ENCODE assay signal across 17 cellular contexts in the genomic region with DNA sequence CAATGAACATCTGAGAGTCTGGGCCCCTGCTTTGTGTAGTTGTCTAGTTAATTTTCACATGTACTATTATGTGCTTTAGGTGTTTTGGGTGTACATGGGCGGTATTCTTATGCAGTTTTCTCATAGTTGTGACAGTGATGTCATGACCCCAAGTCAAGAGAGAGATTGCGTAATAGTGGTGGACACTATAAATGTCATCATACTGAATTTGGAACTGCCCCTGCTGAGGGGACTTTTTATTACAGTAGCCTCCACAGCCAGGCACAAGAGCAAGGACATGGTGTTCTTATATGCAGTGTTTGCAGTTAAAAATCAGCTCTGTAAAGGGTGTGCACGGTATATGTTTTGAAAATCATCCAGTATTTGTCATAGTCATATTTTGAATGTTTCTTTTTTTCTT. TPM values are rescaled to one million over a fixed set of nuclear protein-coding genes. Genes with fewer than 3 reads are reported as not detected.
DNase-seq lines count a peak whose midpoint lies in the region; ATAC-seq and TF ChIP-seq lines count a peak whose summit lies in the region.
"Had no signal": no experiment of that assay in that cellular context is flagged by ENCODE, and none has a peak within 500 bp of the region (broad histone marks: within the 10 kb centered on the region; RNA-seq: fewer than 3 reads in every experiment).

No MANE protein-coding gene starts in this region.

- DNase-seq in CD14-positive monocyte (ENCODE audit: low spot score) (no peak), RWPE2 (ENCODE audit: low spot score) (no peak), osteocyte (ENCODE audit: extremely low spot score, unreplicated experiment) (no peak)
- no peak for DNase-seq in activated naive CD4-positive, alpha-beta T cell treated with anti-CD3 and anti-CD28 coated beads, Interleukin-2, amount 10 ng/mL, durations not matched to agents 7 days and 5 days
- DNase-seq: activated CD4-positive, alpha-beta T cell treated with anti-CD3 and anti-CD28 coated beads, Interleukin-2, amount 50 U/mL, for 1 hour; DMS79; H7; NCI-H1092; NCI-H446; ovary; T-helper 1 cell had no signal

- no peaks in the 10 kb centered on the region for H3K9me3 ChIP-seq in RWPE2 (ENCODE audit: severe bottlenecking)
- no peaks in the 10 kb centered on the region for H3K9me3 ChIP-seq in gastroesophageal sphincter
- H3K9me3 ChIP-seq: ovary had no signal

- no peak overlapping the region for H3K4me3 ChIP-seq in RWPE2 (ENCODE audit: severe bottlenecking)
- H3K4me3 ChIP-seq in gastroesophageal sphincter: no peak overlapping the region
- H3K4me3 ChIP-seq: ovary had no signal

- no peak for ATAC-seq in RWPE2 (ENCODE audit: low read depth)
- ATAC-seq in gastroesophageal sphincter: no peak
- ATAC-seq in HG03159 (IDR thresholded peaks at IDR 0.05; ENCODE audit: unreplicated experiment): no peak
- no peak for ATAC-seq in GM18907 (IDR thresholded peaks at IDR 0.05; ENCODE audit: unreplicated experiment)
- ATAC-seq in GM19395 (IDR thresholded peaks at IDR 0.05; ENCODE audit: unreplicated experiment): no peak

- H3K9me3 Mint-ChIP-seq in CD14-positive monocyte (peaks cover 0 to 2% (median 0%) of the 10 kb centered on the region in 7 donors), osteocyte (ENCODE audit: unreplicated experiment) (no peaks in the 10 kb centered on the region)
- no peaks in the 10 kb centered on the region for H3K9me3 Mint-ChIP-seq in activated naive CD4-positive, alpha-beta T cell treated with anti-CD3 and anti-CD28 coated beads, Interleukin-2, amount 10 ng/mL, durations not matched to agents 7 days and 5 days
- H3K9me3 Mint-ChIP-seq: activated T-helper 1 cell treated with anti-CD3 and anti-CD28 coated beads, Interleukin-12 subunit alpha, Interleukin-12 subunit beta, Interleukin-2, Interleukin-4 antibody, amounts not matched to agents 30 ng/mL and 10 ng/mL and 1 ng/mL, durations not matched to agents 14 hours and 24 hours and 36 hours; memory B cell had no signal

- H3K27me3 ChIP-seq in RWPE2 (ENCODE audit: insufficient read depth, poor library complexity, severe bottlenecking) (no peaks in the 10 kb centered on the region), gastroesophageal sphincter (no peaks in the 10 kb centered on the region)
- H3K27me3 ChIP-seq: ovary had no signal

- H3K4me3 Mint-ChIP-seq in CD14-positive monocyte (no peak overlapping the region), osteocyte (ENCODE audit: unreplicated experiment) (no peak overlapping the region)
- H3K4me3 Mint-ChIP-seq in activated naive CD4-positive, alpha-beta T cell treated with anti-CD3 and anti-CD28 coated beads, Interleukin-2, amount 10 ng/mL, durations not matched to agents 7 days and 5 days: no peak overlapping the region
- H3K4me3 Mint-ChIP-seq: activated T-helper 1 cell treated with anti-CD3 and anti-CD28 coated beads, Interleukin-12 subunit alpha, Interleukin-12 subunit beta, Interleukin-2, Interleukin-4 antibody, amounts not matched to agents 30 ng/mL and 10 ng/mL and 1 ng/mL, durations not matched to agents 14 hours and 24 hours and 36 hours; memory B cell had no signal

- 70 to 79% methylated on average over 3 of the region's 3 CpGs for WGBS in gastroesophageal sphincter (ENCODE audit: low coverage in 1 of 2), 2 donors

- TF ChIP-seq EP300 in gastroesophageal sphincter (IDR thresholded peaks at IDR 0.05): no peak

- TF ChIP-seq POLR2A in gastroesophageal sphincter (IDR thresholded peaks at IDR 0.05): no peak

- intact Hi-C loops in CD14-positive monocyte (cut with micrococcal nuclease): no loop called here

- H3K27ac Mint-ChIP-seq in CD14-positive monocyte: peak overlapping the region; percentile 85 to 93 (median 91)
- peak overlapping the region; percentile 96 for H3K27ac Mint-ChIP-seq in osteocyte (ENCODE audit: unreplicated experiment)
- H3K27ac Mint-ChIP-seq in activated naive CD4-positive, alpha-beta T cell treated with anti-CD3 and anti-CD28 coated beads, Interleukin-2, amount 10 ng/mL, durations not matched to agents 7 days and 5 days: no peak overlapping the region
- H3K27ac Mint-ChIP-seq: activated T-helper 1 cell treated with anti-CD3 and anti-CD28 coated beads, Interleukin-12 subunit alpha, Interleukin-12 subunit beta, Interleukin-2, Interleukin-4 antibody, amounts not matched to agents 30 ng/mL and 10 ng/mL and 1 ng/mL, durations not matched to agents 14 hours and 24 hours and 36 hours; memory B cell had no signal

- H3K36me3 ChIP-seq in RWPE2 (ENCODE audit: low read depth) (peaks cover 61% of the 10 kb centered on the region), gastroesophageal sphincter (peaks cover 0 to 40% of the 10 kb centered on the region in 2 donors)
- H3K36me3 ChIP-seq: ovary had no signal

- peaks cover 62% of the 10 kb centered on the region for H3K4me1 ChIP-seq in RWPE2 (ENCODE audit: insufficient read depth, poor library complexity, severe bottlenecking)
- peaks cover 13 to 99% (median 36%) of the 10 kb centered on the region in 3 donors for H3K4me1 ChIP-seq in gastroesophageal sphincter

- CTCF ChIA-PET in activated naive CD4-positive, alpha-beta T cell treated with anti-CD3 and anti-CD28 coated beads, Interleukin-2, amount 10 ng/mL, durations not matched to agents 7 days and 5 days (lab: Charles Lee): interaction anchor here (3.1 kb wide), 1 partner anchor 12 kb away, joined by 17 read pairs; no protein-coding TSS in a partner anchor

- H3K27ac ChIP-seq in RWPE2 (ENCODE audit: poor library complexity, severe bottlenecking): peak overlapping the region; percentile 96
- peak overlapping the region; percentile 8 to 90 (median 84) for H3K27ac ChIP-seq in gastroesophageal sphincter
- H3K27ac ChIP-seq: ovary had no signal

- no peaks in the 10 kb centered on the region for H3K27me3 Mint-ChIP-seq in CD14-positive monocyte (ENCODE audit: low read depth in 3 of 3)
- H3K27me3 Mint-ChIP-seq in osteocyte (ENCODE audit: unreplicated experiment): no peaks in the 10 kb centered on the region
- H3K27me3 Mint-ChIP-seq in activated naive CD4-positive, alpha-beta T cell treated with anti-CD3 and anti-CD28 coated beads, Interleukin-2, amount 10 ng/mL, durations not matched to agents 7 days and 5 days: no peaks in the 10 kb centered on the region
- H3K27me3 Mint-ChIP-seq: memory B cell had no signal

- TF ChIP-seq CTCF in CD14-positive monocyte (IDR thresholded peaks at IDR 0.05): no peak
- no peak for TF ChIP-seq CTCF in RWPE2 (IDR thresholded peaks at IDR 0.05; ENCODE audit: poor library complexity, severe bottlenecking)
- no peak for TF ChIP-seq CTCF in gastroesophageal sphincter (IDR thresholded peaks at IDR 0.05)
- no peak for TF ChIP-seq CTCF in osteocyte (IDR thresholded peaks at IDR 0.05)

- H3K36me3 Mint-ChIP-seq in CD14-positive monocyte (peaks cover 48 to 84% of the 10 kb centered on the region in 2 donors), osteocyte (ENCODE audit: unreplicated experiment) (peaks cover 28% of the 10 kb centered on the region)
- H3K36me3 Mint-ChIP-seq in activated naive CD4-positive, alpha-beta T cell treated with anti-CD3 and anti-CD28 coated beads, Interleukin-2, amount 10 ng/mL, durations not matched to agents 7 days and 5 days: peaks cover 46% of the 10 kb centered on the region

- H3K4me1 Mint-ChIP-seq in CD14-positive monocyte (peaks cover 44% of the 10 kb centered on the region), osteocyte (ENCODE audit: unreplicated experiment) (peaks cover 93% of the 10 kb centered on the region)
- peaks cover 2% of the 10 kb centered on the region for H3K4me1 Mint-ChIP-seq in activated naive CD4-positive, alpha-beta T cell treated with anti-CD3 and anti-CD28 coated beads, Interleukin-2, amount 10 ng/mL, durations not matched to agents 7 days and 5 days
- H3K4me1 Mint-ChIP-seq: memory B cell had no signal

RNA-seq across cellular contexts. Expression of a gene that starts 29.5 kb away (rescaled TPM):
- polyA plus RNA-seq in CD14-positive monocyte: 10 to 100 TPM; 37.3 to 67.1 TPM
- total RNA-seq in gastroesophageal sphincter (100 to 1,000 TPM in 1 of 4 donors, 10 to 100 TPM in 3; 54.6 to 108 (median 75.9) TPM), osteocyte (85.7 and 92.2 TPM in 2 replicates)
